ENCODE assay signal across 1 cellular context in the genomic region with DNA sequence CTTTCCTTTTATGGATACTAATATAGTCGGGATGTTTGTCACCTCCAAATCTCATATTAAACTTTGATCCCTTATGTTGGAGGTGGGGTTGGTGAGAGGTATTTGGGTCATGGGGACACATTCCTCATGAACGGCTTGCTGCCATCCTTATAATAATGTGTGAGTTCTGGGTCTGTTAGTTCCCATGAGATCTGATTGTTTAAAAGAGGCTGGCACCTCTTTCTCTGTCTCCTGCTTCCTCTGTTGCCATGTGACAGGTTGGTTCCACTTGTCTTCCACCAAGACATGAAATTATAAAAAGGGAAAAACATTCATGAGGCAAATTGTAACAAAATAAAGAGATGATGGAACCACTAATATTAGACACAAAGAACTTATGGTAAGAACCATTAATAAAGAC.
TF ChIP-seq lines count a peak whose summit lies in the region.

No MANE protein-coding gene starts in this region.

TF ChIP-seq in GM12878, 131 proteins besides CTCF, POLR2A, EP300 and RAD21 (continued from another document):
- TF ChIP-seq, protein P1, sequence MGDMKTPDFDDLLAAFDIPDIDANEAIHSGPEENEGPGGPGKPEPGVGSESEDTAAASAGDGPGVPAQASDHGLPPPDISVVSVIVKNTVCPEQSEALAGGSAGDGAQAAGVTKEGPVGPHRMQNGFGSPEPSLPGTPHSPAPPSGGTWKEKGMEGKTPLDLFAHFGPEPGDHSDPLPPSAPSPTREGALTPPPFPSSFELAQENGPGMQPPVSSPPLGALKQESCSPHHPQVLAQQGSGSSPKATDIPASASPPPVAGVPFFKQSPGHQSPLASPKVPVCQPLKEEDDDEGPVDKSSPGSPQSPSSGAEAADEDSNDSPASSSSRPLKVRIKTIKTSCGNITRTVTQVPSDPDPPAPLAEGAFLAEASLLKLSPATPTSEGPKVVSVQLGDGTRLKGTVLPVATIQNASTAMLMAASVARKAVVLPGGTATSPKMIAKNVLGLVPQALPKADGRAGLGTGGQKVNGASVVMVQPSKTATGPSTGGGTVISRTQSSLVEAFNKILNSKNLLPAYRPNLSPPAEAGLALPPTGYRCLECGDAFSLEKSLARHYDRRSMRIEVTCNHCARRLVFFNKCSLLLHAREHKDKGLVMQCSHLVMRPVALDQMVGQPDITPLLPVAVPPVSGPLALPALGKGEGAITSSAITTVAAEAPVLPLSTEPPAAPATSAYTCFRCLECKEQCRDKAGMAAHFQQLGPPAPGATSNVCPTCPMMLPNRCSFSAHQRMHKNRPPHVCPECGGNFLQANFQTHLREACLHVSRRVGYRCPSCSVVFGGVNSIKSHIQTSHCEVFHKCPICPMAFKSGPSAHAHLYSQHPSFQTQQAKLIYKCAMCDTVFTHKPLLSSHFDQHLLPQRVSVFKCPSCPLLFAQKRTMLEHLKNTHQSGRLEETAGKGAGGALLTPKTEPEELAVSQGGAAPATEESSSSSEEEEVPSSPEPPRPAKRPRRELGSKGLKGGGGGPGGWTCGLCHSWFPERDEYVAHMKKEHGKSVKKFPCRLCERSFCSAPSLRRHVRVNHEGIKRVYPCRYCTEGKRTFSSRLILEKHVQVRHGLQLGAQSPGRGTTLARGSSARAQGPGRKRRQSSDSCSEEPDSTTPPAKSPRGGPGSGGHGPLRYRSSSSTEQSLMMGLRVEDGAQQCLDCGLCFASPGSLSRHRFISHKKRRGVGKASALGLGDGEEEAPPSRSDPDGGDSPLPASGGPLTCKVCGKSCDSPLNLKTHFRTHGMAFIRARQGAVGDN (IDR thresholded peaks at IDR 0.05): no peak
- TF ChIP-seq CHD4 (IDR thresholded peaks at IDR 0.05) (no peak), TCF7 (IDR thresholded peaks at IDR 0.05; ENCODE audit: borderline replicate concordance) (no peak), IKZF2 (IDR thresholded peaks at IDR 0.05) (no peak), EZH2 (IDR thresholded peaks at IDR 0.05; ENCODE audit: borderline replicate concordance, control insufficient read depth, low read depth, low read length) (no peak), CEBPB (IDR thresholded peaks at IDR 0.05; ENCODE audit: borderline replicate concordance in 1 of 2, low read depth in 2 of 2, low read length in 2 of 2) (no peak), TARDBP (IDR thresholded peaks at IDR 0.05; ENCODE audit: borderline replicate concordance) (no peak), SP1 (IDR thresholded peaks at IDR 0.05; ENCODE audit: low read depth, low read length) (no peak), RFX5 (IDR thresholded peaks at IDR 0.05; ENCODE audit: low read depth, low read length) (no peak), ZNF384 (IDR thresholded peaks at IDR 0.05; ENCODE audit: borderline replicate concordance, low read depth, low read length) (no peak), TBL1XR1 (IDR thresholded peaks at IDR 0.05; ENCODE audit: low read depth, low read length) (no peak), SREBF2 (IDR thresholded peaks at IDR 0.05; ENCODE audit: low read length) (no peak)
TF ChIP-seq in GM12878: peak in this region for 0.
